Comparison of ENCODE assay signal across 1 cellular context in genomic region chr19:16111909-16112752, GRCh38.
TF ChIP-seq lines count a peak whose summit lies in the region.

No MANE protein-coding gene starts in this region.

TF ChIP-seq in K562, 482 proteins besides CTCF, POLR2A, EP300 and RAD21 (continued from another document and continues in another):
- TF ChIP-seq ZNF395 (CRISPR knock-in tag; IDR thresholded peaks at IDR 0.05) (no peak), HIVEP1 (CRISPR knock-in tag; IDR thresholded peaks at IDR 0.05) (no peak), MAFK (IDR thresholded peaks at IDR 0.05; ENCODE audit: low read length) (no peak), UBTF (IDR thresholded peaks at IDR 0.05; ENCODE audit: borderline replicate concordance in 1 of 2, low read depth in 2 of 2, low read length in 2 of 2) (0 out of 4 replicates have a peak, but pooled peaks of 1 of the 2 experiments have one; percentile 10), ELK3 (CRISPR knock-in tag; IDR thresholded peaks at IDR 0.05) (no peak), SAFB2 (IDR thresholded peaks at IDR 0.05; ENCODE audit: borderline replicate concordance, low read depth, low read length, severe bottlenecking) (no peak), ATF2 (CRISPR knock-in tag; IDR thresholded peaks at IDR 0.05) (no peak; the same call in 1 of the 2 replicates), ZBTB40 (IDR thresholded peaks at IDR 0.05) (no peak; the same call in 1 of the 2 replicates), ZBTB40 (CRISPR knock-in tag; IDR thresholded peaks at IDR 0.05) (no peak), PTBP1 (IDR thresholded peaks at IDR 0.05; ENCODE audit: low read depth, low read length) (peak; percentile 92; the same call in 1 of the 2 replicates), ZNF655 (CRISPR knock-in tag; IDR thresholded peaks at IDR 0.05) (no peak), HINFP (tag; conservative IDR thresholded peaks at IDR 0.05; ENCODE audit: low read depth) (no peak), E2F1 (CRISPR knock-in tag; IDR thresholded peaks at IDR 0.05) (no peak), PHF8 (IDR thresholded peaks at IDR 0.05; ENCODE audit: borderline replicate concordance, low read length) (peak; percentile 70; the same call in 1 of the 2 replicates), BCOR (IDR thresholded peaks at IDR 0.05) (peak; percentile 99), TAL1 (IDR thresholded peaks at IDR 0.05) (no peak), ZNF277 (CRISPR knock-in tag; IDR thresholded peaks at IDR 0.05; ENCODE audit: borderline replicate concordance) (no peak), ZNF143 (CRISPR knock-in tag; IDR thresholded peaks at IDR 0.05) (no peak), THAP12 (CRISPR knock-in tag; IDR thresholded peaks at IDR 0.05) (no peak), MAFF (IDR thresholded peaks at IDR 0.05; ENCODE audit: low read length) (no peak), NBN (IDR thresholded peaks at IDR 0.05; ENCODE audit: low read depth) (no peak), ZFP1 (CRISPR knock-in tag; IDR thresholded peaks at IDR 0.05) (no peak), SNRNP70 (optimal IDR thresholded peaks at IDR 0.05; ENCODE audit: low read depth, low read length) (no peak), ZNF354B (CRISPR knock-in tag; IDR thresholded peaks at IDR 0.05) (no peak), LEF1 (IDR thresholded peaks at IDR 0.05) (no peak), EHMT2 (IDR thresholded peaks at IDR 0.05) (no peak), BCL6 (CRISPR knock-in tag; IDR thresholded peaks at IDR 0.05) (no peak), ZNF76 (CRISPR knock-in tag; IDR thresholded peaks at IDR 0.05; ENCODE audit: borderline replicate concordance) (0 out of 2 replicates have a peak, but pooled peaks have one; percentile 29), GATA2 (CRISPR knock-in tag; IDR thresholded peaks at IDR 0.05) (no peak), ARNT (IDR thresholded peaks at IDR 0.05) (no peak)
